In the genomic region with DNA sequence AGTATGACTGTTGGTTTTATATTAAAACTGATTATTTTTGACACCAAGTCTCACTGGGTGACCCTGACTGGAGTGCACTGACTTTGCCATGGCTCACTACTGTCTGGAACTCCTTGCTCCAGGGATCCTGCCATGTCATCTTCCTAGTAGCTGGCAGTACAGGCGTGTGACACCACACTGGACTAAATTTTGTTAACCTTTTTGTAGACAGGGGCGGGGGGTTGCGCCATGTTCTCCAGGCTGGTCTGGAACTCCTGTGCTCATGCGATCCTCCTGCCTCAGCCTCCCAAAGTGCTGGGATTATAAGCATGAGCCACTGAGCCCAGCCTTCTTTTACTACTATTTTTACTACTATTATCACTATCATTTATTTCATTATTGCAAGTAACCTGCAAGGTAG, we compare ENCODE assay signal across 36 cellular contexts. TPM values are rescaled to one million over a fixed set of nuclear protein-coding genes. Genes with fewer than 3 reads are reported as not detected.
"Had no signal": no experiment of that assay in that cellular context is flagged by ENCODE, and none has a peak within 500 bp of the region (broad histone marks: within the 10 kb centered on the region; RNA-seq: fewer than 3 reads in every experiment).

No MANE protein-coding gene starts in this region.

- H3K9me3 ChIP-seq: heart right ventricle, left lung, lower lobe of right lung, right atrium auricular region, right lobe of liver, suprapubic skin, thoracic aorta, tibial artery, uterus had no signal

- H3K36me3 Mint-ChIP-seq: naive thymus-derived CD8-positive, alpha-beta T cell; stimulated activated naive B cell treated with anti-CD40 and anti-IgM and Interleukin-4, amounts not matched to agents 10 μg/mL and 1 μg/mL and 100 μg/mL, for 72 hours had no signal

- H3K27me3 Mint-ChIP-seq: progenitor cell of endocrine pancreas had no signal

- ATAC-seq: heart right ventricle; left colon; left lung; lower lobe of right lung; naive thymus-derived CD8-positive, alpha-beta T cell; right lobe of liver; stimulated activated naive B cell treated with anti-CD40 and anti-IgM and Interleukin-4, amounts not matched to agents 10 μg/mL and 1 μg/mL and 100 μg/mL, for 72 hours had no signal

- H3K27me3 ChIP-seq: hepatocyte, left lung, right atrium auricular region, right lobe of liver, suprapubic skin, tibial artery, uterus had no signal

- DNase-seq: heart right ventricle; islet precursor cell; kidney glomerular epithelial cell; left colon; left lung; lower lobe of right lung; mammary epithelial cell; mesenchymal stem cell; naive thymus-derived CD8-positive, alpha-beta T cell; nucleus accumbens; right lobe of liver; stimulated activated CD4-positive, alpha-beta T cell treated with anti-CD3 and anti-CD28 coated beads, Interleukin-12 subunit alpha, Interleukin-12 subunit beta, amount 100 ng/mL, for 4 hours; stimulated activated CD4-positive, alpha-beta T cell treated with anti-CD3 and anti-CD28 coated beads, Interleukin-15, amount 100 ng/mL, for 24 hours; stimulated activated CD4-positive, alpha-beta T cell treated with anti-CD3 and anti-CD28 coated beads, Interleukin-2, amount 100 ng/mL, for 24 hours; stimulated activated CD4-positive, alpha-beta T cell treated with anti-CD3 and anti-CD28 coated beads, Interleukin-4, amount 100 ng/mL, for 1 hour; stimulated activated naive B cell treated with anti-CD40 and anti-IgM and Interleukin-4, amounts not matched to agents 10 μg/mL and 1 μg/mL and 100 μg/mL, for 72 hours; tibial artery; uterus had no signal

- H3K4me3 Mint-ChIP-seq: naive thymus-derived CD8-positive, alpha-beta T cell; nephron; neural crest cell; stimulated activated naive B cell treated with anti-CD40 and anti-IgM and Interleukin-4, amounts not matched to agents 10 μg/mL and 1 μg/mL and 100 μg/mL, for 72 hours; stimulated activated naive CD8-positive, alpha-beta T cell treated with anti-CD3 and anti-CD28 coated beads, Interleukin-15, Interleukin-2, amounts not matched to agents 100 ng/mL and 50 ng/mL, for 24 hours had no signal

- H3K4me1 ChIP-seq: heart right ventricle, left lung, lower lobe of right lung, parathyroid adenoma, right atrium auricular region, right lobe of liver, suprapubic skin, tibial artery, uterus had no signal

- H3K27ac Mint-ChIP-seq: naive thymus-derived CD8-positive, alpha-beta T cell; nephron; progenitor cell of endocrine pancreas; stimulated activated naive B cell treated with anti-CD40 and anti-IgM and Interleukin-4, amounts not matched to agents 10 μg/mL and 1 μg/mL and 100 μg/mL, for 72 hours; stimulated activated naive CD8-positive, alpha-beta T cell treated with anti-CD3 and anti-CD28 coated beads, Interleukin-15, Interleukin-2, amounts not matched to agents 100 ng/mL and 50 ng/mL, for 24 hours had no signal

- H3K4me1 Mint-ChIP-seq: naive thymus-derived CD8-positive, alpha-beta T cell; nephron; neural crest cell; stimulated activated naive B cell treated with anti-CD40 and anti-IgM and Interleukin-4, amounts not matched to agents 10 μg/mL and 1 μg/mL and 100 μg/mL, for 72 hours had no signal

- H3K36me3 ChIP-seq: heart right ventricle, left lung, lower lobe of right lung, right atrium auricular region, right lobe of liver, suprapubic skin, thoracic aorta, tibial artery, uterus had no signal

- H3K9ac ChIP-seq: parathyroid adenoma had no signal

- H3K9me3 Mint-ChIP-seq: naive thymus-derived CD8-positive, alpha-beta T cell; stimulated activated naive B cell treated with anti-CD40 and anti-IgM and Interleukin-4, amounts not matched to agents 10 μg/mL and 1 μg/mL and 100 μg/mL, for 72 hours; stimulated activated naive CD8-positive, alpha-beta T cell treated with anti-CD3 and anti-CD28 coated beads, Interleukin-15, Interleukin-2, amounts not matched to agents 100 ng/mL and 50 ng/mL, for 24 hours had no signal

- H3K27ac ChIP-seq: heart right ventricle, hepatocyte, left lung, lower lobe of right lung, parathyroid adenoma, right atrium auricular region, right lobe of liver, suprapubic skin, thoracic aorta, tibial artery, uterus had no signal

- H3K4me3 ChIP-seq: heart right ventricle, hepatocyte, left lung, lower lobe of right lung, right atrium auricular region, right lobe of liver, smooth muscle cell, suprapubic skin, thoracic aorta, tibial artery, uterus had no signal

RNA-seq across cellular contexts. Expression of a gene that starts 8.9 kb away (rescaled TPM):
- total RNA-seq: heart right ventricle; hepatocyte; left colon; left lung; liver; lower lobe of right lung; mammary epithelial cell; mucosa of gallbladder; naive thymus-derived CD8-positive, alpha-beta T cell; neural crest cell; osteoblast; progenitor cell of endocrine pancreas; pulmonary artery endothelial cell; renal cortical epithelial cell; right atrium auricular region; right lobe of liver; skeletal muscle tissue; smooth muscle cell; subcutaneous adipose tissue; suprapubic skin; thoracic aorta; ureter; uterus had no signal
- polyA plus RNA-seq: heart right ventricle; hepatocyte; liver; mammary epithelial cell; naive thymus-derived CD8-positive, alpha-beta T cell; smooth muscle cell had no signal

RNA-seq across cellular contexts. Expression of a gene that starts 12.3 kb away (rescaled TPM):
- total RNA-seq: heart right ventricle; hepatocyte; left colon; liver; lower lobe of right lung; mammary epithelial cell; mucosa of gallbladder; naive thymus-derived CD8-positive, alpha-beta T cell; neural crest cell; osteoblast; progenitor cell of endocrine pancreas; pulmonary artery endothelial cell; renal cortical epithelial cell; right lobe of liver; skeletal muscle tissue; smooth muscle cell; subcutaneous adipose tissue; suprapubic skin; thoracic aorta; ureter; uterus had no signal
- polyA plus RNA-seq: heart right ventricle; hepatocyte; liver; mammary epithelial cell; naive thymus-derived CD8-positive, alpha-beta T cell; smooth muscle cell had no signal
